8 cellular contexts compared by ENCODE assay signal in the genomic region with DNA sequence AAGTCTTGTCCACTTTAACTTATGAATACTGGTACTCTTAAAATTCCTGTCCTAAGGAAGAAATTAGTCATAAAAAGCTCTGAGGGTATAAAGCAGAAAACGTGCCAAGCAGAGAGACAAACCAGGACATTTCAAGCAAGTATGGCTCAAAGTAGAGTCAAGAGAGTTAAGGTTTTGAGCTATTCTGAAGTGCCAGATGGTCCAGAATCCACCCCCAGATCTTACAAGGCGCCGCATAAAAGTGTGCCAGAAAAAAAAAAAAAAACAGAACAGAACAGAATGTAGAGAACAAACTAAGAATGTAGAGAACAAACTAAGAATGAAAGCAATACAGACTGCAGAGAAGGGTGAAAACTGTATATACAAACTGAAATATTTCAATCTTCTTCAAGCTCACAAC. TPM values are rescaled to one million over a fixed set of nuclear protein-coding genes. Genes with fewer than 3 reads are reported as not detected.
DNase-seq lines count a peak whose midpoint lies in the region; ATAC-seq and TF ChIP-seq lines count a peak whose summit lies in the region.

No MANE protein-coding gene starts in this region.

- no peaks in the 10 kb centered on the region for H3K27me3 Mint-ChIP-seq in activated T-helper 1 cell treated with anti-CD3 and anti-CD28 coated beads, Interleukin-12 subunit alpha, Interleukin-12 subunit beta, Interleukin-2, Interleukin-4 antibody, amounts not matched to agents 30 ng/mL and 10 ng/mL and 1 ng/mL, durations not matched to agents 14 hours and 24 hours and 36 hours (ENCODE audit: insufficient read depth)

- H3K4me3 ChIP-seq in GM06990 (replicated peaks; ENCODE audit: low read depth, low read length), result peak overlapping the region; percentile 26
- peak overlapping the region; percentile 13 for H3K4me3 ChIP-seq in choroid plexus epithelial cell (ENCODE audit: low read depth, low read length)

- H3K27me3 ChIP-seq in GM06990 (replicated peaks; ENCODE audit: control insufficient read depth, insufficient read depth, low read length), result no peaks in the 10 kb centered on the region

- no peaks in the 10 kb centered on the region for H3K9me3 Mint-ChIP-seq in activated T-helper 1 cell treated with anti-CD3 and anti-CD28 coated beads, Interleukin-12 subunit alpha, Interleukin-12 subunit beta, Interleukin-2, Interleukin-4 antibody, amounts not matched to agents 30 ng/mL and 10 ng/mL and 1 ng/mL, durations not matched to agents 14 hours and 24 hours and 36 hours

- no peak for TF ChIP-seq CTCF in GM06990 (IDR thresholded peaks at IDR 0.05; ENCODE audit: insufficient read depth, low read length, poor library complexity, severe bottlenecking)
- TF ChIP-seq CTCF in choroid plexus epithelial cell (conservative IDR thresholded peaks at IDR 0.05; ENCODE audit: low read depth, low read length), result no peak

- no peak overlapping the region for H3K27ac Mint-ChIP-seq in activated T-helper 1 cell treated with anti-CD3 and anti-CD28 coated beads, Interleukin-12 subunit alpha, Interleukin-12 subunit beta, Interleukin-2, Interleukin-4 antibody, amounts not matched to agents 30 ng/mL and 10 ng/mL and 1 ng/mL, durations not matched to agents 14 hours and 24 hours and 36 hours

- ATAC-seq in HG03354 (IDR thresholded peaks at IDR 0.05; ENCODE audit: poor library complexity, severe bottlenecking, unreplicated experiment) (peak; percentile 37), HG03095 (IDR thresholded peaks at IDR 0.05; ENCODE audit: unreplicated experiment) (no peak), GM19324 (IDR thresholded peaks at IDR 0.05; ENCODE audit: low FRiP score, unreplicated experiment) (no peak), GM21526 (IDR thresholded peaks at IDR 0.05; ENCODE audit: low FRiP score, unreplicated experiment) (no peak)

- DNase-seq in GM06990 (ENCODE audit: extremely low read depth, insufficient read length) (peak; percentile 57), choroid plexus epithelial cell (ENCODE audit: low read depth) (peak; percentile 91), retina (peak; percentile 31)
- DNase-seq in activated T-helper 1 cell treated with anti-CD3 and anti-CD28 coated beads, Interleukin-12 subunit alpha, Interleukin-12 subunit beta, Interleukin-2, Interleukin-4 antibody, amounts not matched to agents 30 ng/mL and 10 ng/mL and 1 ng/mL, durations not matched to agents 14 hours and 24 hours and 36 hours (ENCODE audit: low spot score), result no peak

- intact Hi-C loops in activated T-helper 1 cell treated with anti-CD3 and anti-CD28 coated beads, Interleukin-12 subunit alpha, Interleukin-12 subunit beta, Interleukin-2, Interleukin-4 antibody, amounts not matched to agents 30 ng/mL and 10 ng/mL and 1 ng/mL, durations not matched to agents 14 hours and 24 hours and 36 hours (cut with micrococcal nuclease), result loop anchor here (1.0 kb wide), 1 partner anchor 8 kb away; no protein-coding TSS in a partner anchor

- no peaks in the 10 kb centered on the region for H3K36me3 ChIP-seq in GM06990 (ENCODE audit: control insufficient read depth, insufficient read depth, low read length)

- H3K4me3 Mint-ChIP-seq in activated T-helper 1 cell treated with anti-CD3 and anti-CD28 coated beads, Interleukin-12 subunit alpha, Interleukin-12 subunit beta, Interleukin-2, Interleukin-4 antibody, amounts not matched to agents 30 ng/mL and 10 ng/mL and 1 ng/mL, durations not matched to agents 14 hours and 24 hours and 36 hours, result no peak overlapping the region

- peaks cover 13% of the 10 kb centered on the region for H3K36me3 Mint-ChIP-seq in activated T-helper 1 cell treated with anti-CD3 and anti-CD28 coated beads, Interleukin-12 subunit alpha, Interleukin-12 subunit beta, Interleukin-2, Interleukin-4 antibody, amounts not matched to agents 30 ng/mL and 10 ng/mL and 1 ng/mL, durations not matched to agents 14 hours and 24 hours and 36 hours (ENCODE audit: low read depth)

- peaks cover 34% of the 10 kb centered on the region for H3K4me1 Mint-ChIP-seq in activated T-helper 1 cell treated with anti-CD3 and anti-CD28 coated beads, Interleukin-12 subunit alpha, Interleukin-12 subunit beta, Interleukin-2, Interleukin-4 antibody, amounts not matched to agents 30 ng/mL and 10 ng/mL and 1 ng/mL, durations not matched to agents 14 hours and 24 hours and 36 hours (ENCODE audit: low read depth)

RNA-seq across cellular contexts. Expression of a gene that starts 12.5 kb away (rescaled TPM):
- total RNA-seq in activated T-helper 1 cell treated with anti-CD3 and anti-CD28 coated beads, Interleukin-12 subunit alpha, Interleukin-12 subunit beta, Interleukin-2, Interleukin-4 antibody, amounts not matched to agents 30 ng/mL and 10 ng/mL and 1 ng/mL, durations not matched to agents 14 hours and 24 hours and 36 hours, result 53.0 and 55.5 TPM in 2 replicates
